Comparison of ENCODE assay signal across 9 cellular contexts in the genomic region with DNA sequence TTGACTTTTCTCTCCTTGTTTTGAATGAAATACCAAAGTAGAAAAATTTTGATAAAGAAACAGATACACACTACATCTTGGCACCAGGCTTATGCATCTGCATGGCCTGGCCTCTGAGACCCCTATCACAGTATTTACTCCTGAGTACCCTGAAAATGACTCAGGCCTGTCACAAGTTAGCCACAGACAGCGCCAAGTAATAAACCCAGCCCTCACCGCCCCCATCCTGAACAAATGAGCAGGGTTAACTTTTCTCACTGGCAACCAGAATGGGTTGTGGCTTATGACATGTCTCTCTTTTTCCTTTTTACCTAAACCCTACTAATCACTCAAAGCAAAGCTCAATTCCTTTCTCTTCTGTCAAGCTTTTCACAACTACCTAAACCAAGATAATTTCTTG. TPM values are rescaled to one million over a fixed set of nuclear protein-coding genes. Genes with fewer than 3 reads are reported as not detected.
DNase-seq lines count a peak whose midpoint lies in the region; ATAC-seq and TF ChIP-seq lines count a peak whose summit lies in the region.
"Had no signal": no experiment of that assay in that cellular context is flagged by ENCODE, and none has a peak within 500 bp of the region (broad histone marks: within the 10 kb centered on the region; RNA-seq: fewer than 3 reads in every experiment).

No MANE protein-coding gene starts in this region.

- peak; percentile 48 for ATAC-seq in GM18505 (IDR thresholded peaks at IDR 0.05; ENCODE audit: unreplicated experiment)
- ATAC-seq in HG03095 (IDR thresholded peaks at IDR 0.05; ENCODE audit: unreplicated experiment): peak; percentile 45

- TF ChIP-seq POLR2A in GM18505 (IDR thresholded peaks at IDR 0.05; ENCODE audit: borderline replicate concordance, extremely low read depth, insufficient read depth, insufficient read length): no peak

- peak overlapping the region in 3 of 5 experiments; percentile 15 to 54 (median 53) for H3K27ac Mint-ChIP-seq in brain
- H3K27ac Mint-ChIP-seq in activated naive CD4-positive, alpha-beta T cell treated with anti-CD3 and anti-CD28 coated beads for 36 hours: no peak overlapping the region

- no peak for TF ChIP-seq CTCF in brain (conservative IDR thresholded peaks at IDR 0.05)

- peaks cover 33% of the 10 kb centered on the region for H3K36me3 Mint-ChIP-seq in brain
- H3K36me3 Mint-ChIP-seq in activated naive CD4-positive, alpha-beta T cell treated with anti-CD3 and anti-CD28 coated beads for 36 hours (ENCODE audit: low read depth): no peaks in the 10 kb centered on the region

- CTCF ChIA-PET in activated naive CD4-positive, alpha-beta T cell treated with anti-CD3 and anti-CD28 coated beads for 36 hours (lab: Charles Lee): no interaction called here

- H3K4me3 Mint-ChIP-seq in brain: peak overlapping the region in 2 of 5 experiments; percentile 27 to 44
- no peak overlapping the region for H3K4me3 Mint-ChIP-seq in activated naive CD4-positive, alpha-beta T cell treated with anti-CD3 and anti-CD28 coated beads for 36 hours

- DNase-seq in skeletal muscle cell (ENCODE audit: low read depth): peak; percentile 13
- DNase-seq in HK-2 (ENCODE audit: unreplicated experiment): no peak
- no peak for DNase-seq in activated naive CD4-positive, alpha-beta T cell treated with anti-CD3 and anti-CD28 coated beads for 36 hours
- no peak for DNase-seq in COLO668 (lab: John Stamatoyannopoulos, UW; ENCODE audit: unreplicated experiment)
- DNase-seq: caudate nucleus had no signal

- H3K27me3 Mint-ChIP-seq in brain: peaks cover 2% of the 10 kb centered on the region
- peaks cover 3% of the 10 kb centered on the region for H3K27me3 Mint-ChIP-seq in activated naive CD4-positive, alpha-beta T cell treated with anti-CD3 and anti-CD28 coated beads for 36 hours (ENCODE audit: low read depth)

- peaks cover 4 to 9% (median 7%) of the 10 kb centered on the region in 5 experiments for H3K9me3 Mint-ChIP-seq in brain
- no peaks in the 10 kb centered on the region for H3K9me3 Mint-ChIP-seq in activated naive CD4-positive, alpha-beta T cell treated with anti-CD3 and anti-CD28 coated beads for 36 hours

- H3K4me3 ChIP-seq in skeletal muscle cell (ENCODE audit: low read depth, low read length): no peak overlapping the region
- H3K4me3 ChIP-seq: HAP-1 had no signal

- intact Hi-C loops in activated naive CD4-positive, alpha-beta T cell treated with anti-CD3 and anti-CD28 coated beads for 36 hours (cut with micrococcal nuclease): no loop called here

- peaks cover 60% of the 10 kb centered on the region for H3K4me1 Mint-ChIP-seq in brain
- H3K4me1 Mint-ChIP-seq in activated naive CD4-positive, alpha-beta T cell treated with anti-CD3 and anti-CD28 coated beads for 36 hours (ENCODE audit: low read depth): peaks cover 11% of the 10 kb centered on the region

RNA-seq across cellular contexts. Expression of a gene that starts 35.3 kb away (rescaled TPM):
- 20.3 TPM for polyA plus RNA-seq in brain (ENCODE audit: insufficient read depth, low read depth, low replicate concordance)
- total RNA-seq in activated naive CD4-positive, alpha-beta T cell treated with anti-CD3 and anti-CD28 coated beads for 36 hours: 10 to 100 TPM in 1 of 2 experiments, 1 to 10 TPM in 1; 8.0 to 11.4 TPM
